ENCODE assay signal across 1 cellular context in the genomic region with DNA sequence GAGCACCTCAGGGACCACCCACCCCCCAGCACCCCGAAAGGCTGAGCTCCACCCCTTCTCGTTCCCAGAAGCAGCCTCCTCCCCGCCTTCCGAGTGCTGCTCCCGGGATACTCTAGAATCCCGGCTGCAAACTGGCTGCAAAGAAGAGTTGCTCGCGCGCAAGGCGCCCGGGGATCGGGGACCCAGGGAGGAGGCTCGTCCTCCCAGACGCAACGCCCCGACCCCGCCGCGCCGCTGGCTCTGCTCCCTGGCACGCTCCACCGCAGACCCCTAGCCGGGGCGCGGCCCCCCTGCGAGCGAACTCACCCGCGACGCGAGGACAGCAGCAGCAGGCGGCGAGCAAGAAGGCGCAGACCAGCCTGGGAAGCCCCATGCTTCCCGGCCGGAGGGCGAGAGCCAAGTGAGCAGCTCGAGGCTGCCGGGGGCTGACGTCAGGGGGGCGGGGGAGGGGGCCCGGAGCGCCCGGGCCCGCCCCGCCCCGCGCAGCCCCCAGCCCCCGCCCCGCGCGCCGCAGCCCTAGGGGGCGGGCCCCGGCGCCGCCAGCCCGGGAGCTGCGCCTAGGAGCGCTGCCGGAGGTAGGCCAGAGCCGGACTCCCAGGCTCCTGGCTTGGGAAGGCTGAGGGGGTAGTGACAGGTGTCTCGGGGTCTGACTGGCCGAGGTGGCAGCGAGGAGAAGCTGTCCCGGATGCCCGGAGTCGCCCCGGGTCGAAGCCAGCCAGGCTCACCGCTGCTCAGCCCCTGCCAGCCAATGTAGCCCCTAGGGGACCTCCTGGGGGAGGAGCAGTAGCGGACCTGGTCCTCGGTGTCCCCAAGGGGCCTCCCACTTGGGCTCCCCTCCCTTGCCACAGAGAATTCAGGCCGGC.
TF ChIP-seq lines count a peak whose summit lies in the region.

A gene with protein sequence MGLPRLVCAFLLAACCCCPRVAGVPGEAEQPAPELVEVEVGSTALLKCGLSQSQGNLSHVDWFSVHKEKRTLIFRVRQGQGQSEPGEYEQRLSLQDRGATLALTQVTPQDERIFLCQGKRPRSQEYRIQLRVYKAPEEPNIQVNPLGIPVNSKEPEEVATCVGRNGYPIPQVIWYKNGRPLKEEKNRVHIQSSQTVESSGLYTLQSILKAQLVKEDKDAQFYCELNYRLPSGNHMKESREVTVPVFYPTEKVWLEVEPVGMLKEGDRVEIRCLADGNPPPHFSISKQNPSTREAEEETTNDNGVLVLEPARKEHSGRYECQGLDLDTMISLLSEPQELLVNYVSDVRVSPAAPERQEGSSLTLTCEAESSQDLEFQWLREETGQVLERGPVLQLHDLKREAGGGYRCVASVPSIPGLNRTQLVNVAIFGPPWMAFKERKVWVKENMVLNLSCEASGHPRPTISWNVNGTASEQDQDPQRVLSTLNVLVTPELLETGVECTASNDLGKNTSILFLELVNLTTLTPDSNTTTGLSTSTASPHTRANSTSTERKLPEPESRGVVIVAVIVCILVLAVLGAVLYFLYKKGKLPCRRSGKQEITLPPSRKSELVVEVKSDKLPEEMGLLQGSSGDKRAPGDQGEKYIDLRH (minus strand): TSS at position 402 of the 863 bp plus-strand sequence. CDS start 29 bp downstream, at position 373.

TF ChIP-seq in HEK293, 187 proteins besides CTCF, POLR2A, EP300 and RAD21 (continued from another document):
- TF ChIP-seq REST (tag by site-specific recombination; IDR thresholded peaks at IDR 0.05) (no peak), ZNF133 (tag by site-specific recombination; IDR thresholded peaks at IDR 0.05) (no peak), ZNF658 (tag by site-specific recombination; IDR thresholded peaks at IDR 0.05) (no peak), BCL11B (tag by site-specific recombination; IDR thresholded peaks at IDR 0.05; ENCODE audit: low read depth) (no peak), ZNF394 (tag by site-specific recombination; IDR thresholded peaks at IDR 0.05; ENCODE audit: borderline replicate concordance) (peak; percentile 85), ZNF624 (tag by site-specific recombination; IDR thresholded peaks at IDR 0.05) (no peak), ZNF211 (tag by site-specific recombination; IDR thresholded peaks at IDR 0.05; ENCODE audit: low read depth) (no peak), ZNF169 (tag by site-specific recombination; IDR thresholded peaks at IDR 0.05) (no peak), ZNF639 (tag by site-specific recombination; IDR thresholded peaks at IDR 0.05) (no peak), FEZF1 (tag by site-specific recombination; IDR thresholded peaks at IDR 0.05) (peak; percentile 48), KLF9 (tag by site-specific recombination; IDR thresholded peaks at IDR 0.05; ENCODE audit: low read depth) (no peak; the same call in none of the 2 replicates), KLF1 (tag by site-specific recombination; IDR thresholded peaks at IDR 0.05) (no peak), ZBTB48 (tag by site-specific recombination; IDR thresholded peaks at IDR 0.05) (peak; percentile 31; the same call in 1 of the 2 replicates), ZBTB8A (tag by site-specific recombination; IDR thresholded peaks at IDR 0.05) (0 out of 2 replicates have a peak, but pooled peaks have one; percentile 14), ZNF138 (tag by site-specific recombination; IDR thresholded peaks at IDR 0.05; ENCODE audit: borderline replicate concordance) (no peak), ZNF473 (tag by site-specific recombination; IDR thresholded peaks at IDR 0.05) (no peak), KLF16 (tag by site-specific recombination; IDR thresholded peaks at IDR 0.05) (peak; percentile 12; the same call in 1 of the 2 replicates), ZNF239 (tag by site-specific recombination; IDR thresholded peaks at IDR 0.05) (no peak), ZNF391 (tag by site-specific recombination; IDR thresholded peaks at IDR 0.05; ENCODE audit: borderline replicate concordance, low read depth) (0 out of 2 replicates have a peak, but pooled peaks have one; percentile 23), ZNF24 (tag by site-specific recombination; IDR thresholded peaks at IDR 0.05) (no peak), SP2 (tag by site-specific recombination; IDR thresholded peaks at IDR 0.05) (peak; percentile 19; the same call in 1 of the 2 replicates), SCRT2 (tag by site-specific recombination; IDR thresholded peaks at IDR 0.05) (peak; percentile 61), ZNF324 (tag by site-specific recombination; IDR thresholded peaks at IDR 0.05) (no peak), ZNF132 (tag by site-specific recombination; IDR thresholded peaks at IDR 0.05; ENCODE audit: borderline replicate concordance) (no peak), ZNF23 (tag by site-specific recombination; IDR thresholded peaks at IDR 0.05; ENCODE audit: borderline replicate concordance) (no peak), ZNF843 (tag by site-specific recombination; IDR thresholded peaks at IDR 0.05) (no peak)
- TF ChIP-seq, protein P1, sequence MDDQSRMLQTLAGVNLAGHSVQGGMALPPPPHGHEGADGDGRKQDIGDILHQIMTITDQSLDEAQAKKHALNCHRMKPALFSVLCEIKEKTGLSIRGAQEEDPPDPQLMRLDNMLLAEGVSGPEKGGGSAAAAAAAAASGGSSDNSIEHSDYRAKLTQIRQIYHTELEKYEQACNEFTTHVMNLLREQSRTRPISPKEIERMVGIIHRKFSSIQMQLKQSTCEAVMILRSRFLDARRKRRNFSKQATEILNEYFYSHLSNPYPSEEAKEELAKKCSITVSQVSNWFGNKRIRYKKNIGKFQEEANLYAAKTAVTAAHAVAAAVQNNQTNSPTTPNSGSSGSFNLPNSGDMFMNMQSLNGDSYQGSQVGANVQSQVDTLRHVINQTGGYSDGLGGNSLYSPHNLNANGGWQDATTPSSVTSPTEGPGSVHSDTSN (CRISPR knock-in tag; IDR thresholded peaks at IDR 0.05): no peak
- TF ChIP-seq, protein P2, sequence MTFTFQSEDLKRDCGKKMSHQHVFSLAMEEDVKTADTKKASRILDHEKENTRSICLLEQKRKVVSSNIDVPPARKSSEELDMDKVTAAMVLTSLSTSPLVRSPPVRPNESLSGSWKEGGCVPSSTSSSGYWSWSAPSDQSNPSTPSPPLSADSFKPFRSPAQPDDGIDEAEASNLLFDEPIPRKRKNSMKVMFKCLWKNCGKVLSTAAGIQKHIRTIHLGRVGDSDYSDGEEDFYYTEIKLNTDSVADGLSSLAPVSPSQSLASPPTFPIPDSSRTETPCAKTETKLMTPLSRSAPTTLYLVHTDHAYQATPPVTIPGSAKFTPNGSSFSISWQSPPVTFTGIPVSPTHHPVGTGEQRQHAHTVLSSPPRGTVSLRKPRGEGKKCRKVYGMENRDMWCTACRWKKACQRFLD (tag by site-specific recombination; IDR thresholded peaks at IDR 0.05): no peak
- TF ChIP-seq, protein P3, sequence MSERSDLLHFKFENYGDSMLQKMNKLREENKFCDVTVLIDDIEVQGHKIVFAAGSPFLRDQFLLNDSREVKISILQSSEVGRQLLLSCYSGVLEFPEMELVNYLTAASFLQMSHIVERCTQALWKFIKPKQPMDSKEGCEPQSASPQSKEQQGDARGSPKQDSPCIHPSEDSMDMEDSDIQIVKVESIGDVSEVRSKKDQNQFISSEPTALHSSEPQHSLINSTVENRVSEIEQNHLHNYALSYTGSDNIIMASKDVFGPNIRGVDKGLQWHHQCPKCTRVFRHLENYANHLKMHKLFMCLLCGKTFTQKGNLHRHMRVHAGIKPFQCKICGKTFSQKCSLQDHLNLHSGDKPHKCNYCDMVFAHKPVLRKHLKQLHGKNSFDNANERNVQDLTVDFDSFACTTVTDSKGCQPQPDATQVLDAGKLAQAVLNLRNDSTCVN (tag by site-specific recombination; optimal IDR thresholded peaks at IDR 0.05): peak; percentile 79
- TF ChIP-seq, protein P4, sequence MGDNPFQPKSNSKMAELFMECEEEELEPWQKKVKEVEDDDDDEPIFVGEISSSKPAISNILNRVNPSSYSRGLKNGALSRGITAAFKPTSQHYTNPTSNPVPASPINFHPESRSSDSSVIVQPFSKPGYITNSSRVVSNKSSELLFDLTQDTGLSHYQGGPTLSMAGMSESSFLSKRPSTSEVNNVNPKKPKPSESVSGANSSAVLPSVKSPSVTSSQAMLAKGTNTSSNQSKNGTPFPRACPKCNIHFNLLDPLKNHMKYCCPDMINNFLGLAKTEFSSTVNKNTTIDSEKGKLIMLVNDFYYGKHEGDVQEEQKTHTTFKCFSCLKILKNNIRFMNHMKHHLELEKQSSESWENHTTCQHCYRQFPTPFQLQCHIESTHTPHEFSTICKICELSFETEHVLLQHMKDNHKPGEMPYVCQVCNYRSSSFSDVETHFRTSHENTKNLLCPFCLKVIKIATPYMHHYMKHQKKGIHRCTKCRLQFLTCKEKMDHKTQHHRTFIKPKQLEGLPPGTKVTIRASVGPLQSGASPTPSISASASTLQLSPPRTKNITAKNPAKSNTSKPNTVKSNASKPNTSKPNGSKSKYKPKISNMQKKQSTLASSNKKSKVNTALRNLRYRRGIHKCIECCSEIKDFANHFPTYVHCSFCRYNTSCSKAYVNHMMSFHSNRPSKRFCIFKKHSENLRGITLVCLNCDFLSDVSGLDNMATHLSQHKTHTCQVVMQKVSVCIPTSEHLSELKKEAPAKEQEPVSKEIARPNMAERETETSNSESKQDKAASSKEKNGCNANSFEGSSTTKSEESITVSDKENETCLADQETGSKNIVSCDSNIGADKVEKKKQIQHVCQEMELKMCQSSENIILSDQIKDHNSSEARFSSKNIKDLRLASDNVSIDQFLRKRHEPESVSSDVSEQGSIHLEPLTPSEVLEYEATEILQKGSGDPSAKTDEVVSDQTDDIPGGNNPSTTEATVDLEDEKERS (tag by site-specific recombination; IDR thresholded peaks at IDR 0.05): no peak
